ENCODE assay signal across 8 cellular contexts in genomic region chr12:52069410-52070242, GRCh38. TPM values are rescaled to one million over a fixed set of nuclear protein-coding genes. Genes with fewer than 3 reads are reported as not detected.
DNase-seq lines count a peak whose midpoint lies in the region; ATAC-seq and TF ChIP-seq lines count a peak whose summit lies in the region.

A gene with protein sequence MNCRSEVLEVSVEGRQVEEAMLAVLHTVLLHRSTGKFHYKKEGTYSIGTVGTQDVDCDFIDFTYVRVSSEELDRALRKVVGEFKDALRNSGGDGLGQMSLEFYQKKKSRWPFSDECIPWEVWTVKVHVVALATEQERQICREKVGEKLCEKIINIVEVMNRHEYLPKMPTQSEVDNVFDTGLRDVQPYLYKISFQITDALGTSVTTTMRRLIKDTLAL (plus strand): TSS chr12:52069978. CDS start chr12:52073651, 3,673 bp downstream.

- peak within 1 kb of the TSS; percentile 96 for H3K4me3 Mint-ChIP-seq in activated naive CD8-positive, alpha-beta T cell treated with anti-CD3 and anti-CD28 coated beads, Interleukin-2, amount 50 U/mL, for 24 hours
- peak within 1 kb of the TSS; percentile 99 for H3K4me3 Mint-ChIP-seq in type B pancreatic cell

- no peaks in the 10 kb centered on the region for H3K36me3 ChIP-seq in cardiac muscle cell
- no peaks in the 10 kb centered on the region for H3K36me3 ChIP-seq in parathyroid adenoma (ENCODE audit: control insufficient read depth, insufficient read depth, low read length)

- H3K4me2 ChIP-seq in parathyroid adenoma (ENCODE audit: low read length) = peak within 1 kb of the TSS; percentile 76

- H3K79me2 ChIP-seq in parathyroid adenoma = peaks cover 28% of the 10 kb centered on the region

- peaks cover 19% of the 10 kb centered on the region for H3K36me3 Mint-ChIP-seq in activated naive CD8-positive, alpha-beta T cell treated with anti-CD3 and anti-CD28 coated beads, Interleukin-2, amount 50 U/mL, for 24 hours (ENCODE audit: low read depth)
- H3K36me3 Mint-ChIP-seq in type B pancreatic cell = peaks cover 15% of the 10 kb centered on the region

- peak within 1 kb of the TSS; percentile 86 for H3K4me3 ChIP-seq in cardiac muscle cell
- H3K4me3 ChIP-seq in parathyroid adenoma (ENCODE audit: low read depth, low read length) = peak within 1 kb of the TSS; percentile 96

- H3K4me1 Mint-ChIP-seq in activated naive CD8-positive, alpha-beta T cell treated with anti-CD3 and anti-CD28 coated beads, Interleukin-2, amount 50 U/mL, for 24 hours = peaks cover 52% of the 10 kb centered on the region
- peaks cover 42% of the 10 kb centered on the region for H3K4me1 Mint-ChIP-seq in type B pancreatic cell (ENCODE audit: unreplicated experiment)

- H3K4me1 ChIP-seq in cardiac muscle cell (ENCODE audit: low read depth) (peaks cover 7% of the 10 kb centered on the region), parathyroid adenoma (peaks cover 7% of the 10 kb centered on the region)

- H3K27ac ChIP-seq in cardiac muscle cell (peak within 1 kb of the TSS; percentile 95), parathyroid adenoma (peak within 1 kb of the TSS; percentile 95)

- DNase-seq in NCI-H1417 (lab: John Stamatoyannopoulos, UW) (peak; percentile 94 to 98 (median 98)), SW 1271 (lab: John Stamatoyannopoulos, UW) (peak; percentile 85 to 95), cardiac muscle cell (ENCODE audit: low read depth in 1 of 2, low spot score in 1 of 2) (peak; percentile 95 to 97), type B pancreatic cell (ENCODE audit: extremely low spot score, unreplicated experiment) (peak; percentile 90)
- peak; percentile 86 for DNase-seq in activated naive CD8-positive, alpha-beta T cell treated with anti-CD3 and anti-CD28 coated beads, Interleukin-2, amount 50 U/mL, for 24 hours

- no peaks in the 10 kb centered on the region for H3K9me3 Mint-ChIP-seq in activated naive CD8-positive, alpha-beta T cell treated with anti-CD3 and anti-CD28 coated beads, Interleukin-2, amount 50 U/mL, for 24 hours
- H3K9me3 Mint-ChIP-seq in type B pancreatic cell = no peaks in the 10 kb centered on the region

- TF ChIP-seq CTCF in GM12874 (IDR thresholded peaks at IDR 0.05; ENCODE audit: insufficient read depth, low read depth, low read length) (peak; percentile 95), cardiac muscle cell (IDR thresholded peaks at IDR 0.05; ENCODE audit: low read depth, low read length) (peak; percentile 76), parathyroid adenoma (IDR thresholded peaks at IDR 0.05) (peak; percentile 74), type B pancreatic cell (conservative IDR thresholded peaks at IDR 0.05) (peak; percentile 70)

- ATAC-seq in HG02763 (IDR thresholded peaks at IDR 0.05; ENCODE audit: unreplicated experiment) = peak; percentile 95
- peak; percentile 97 for ATAC-seq in activated naive CD8-positive, alpha-beta T cell treated with anti-CD3 and anti-CD28 coated beads, Interleukin-2, amount 50 U/mL, for 24 hours

- H3K9me3 ChIP-seq in cardiac muscle cell (ENCODE audit: low read depth) = no peaks in the 10 kb centered on the region
- no peaks in the 10 kb centered on the region for H3K9me3 ChIP-seq in parathyroid adenoma (ENCODE audit: control insufficient read depth, low read length)

- H2AFZ ChIP-seq in parathyroid adenoma = peak within 1 kb of the TSS; percentile 96

- H3K27ac Mint-ChIP-seq in activated naive CD8-positive, alpha-beta T cell treated with anti-CD3 and anti-CD28 coated beads, Interleukin-2, amount 50 U/mL, for 24 hours = peak within 1 kb of the TSS; percentile 99
- peak within 1 kb of the TSS; percentile 99 for H3K27ac Mint-ChIP-seq in type B pancreatic cell

- peak within 1 kb of the TSS; percentile 68 for H3K9ac ChIP-seq in parathyroid adenoma

- H3K27me3 Mint-ChIP-seq in activated naive CD8-positive, alpha-beta T cell treated with anti-CD3 and anti-CD28 coated beads, Interleukin-2, amount 50 U/mL, for 24 hours = no peaks in the 10 kb centered on the region
- peaks cover 28% of the 10 kb centered on the region for H3K27me3 Mint-ChIP-seq in type B pancreatic cell

- H3K27me3 ChIP-seq in cardiac muscle cell (no peaks in the 10 kb centered on the region), parathyroid adenoma (ENCODE audit: control insufficient read depth, insufficient read depth, low read length) (no peaks in the 10 kb centered on the region)

RNA-seq across cellular contexts. Expression of the gene that starts here (rescaled TPM):
- 37.4 and 39.9 TPM in 2 replicates for total RNA-seq in cardiac muscle cell
- polyA plus RNA-seq in cardiac muscle cell = 32.5 and 36.6 TPM in 2 replicates
- total RNA-seq in type B pancreatic cell (ENCODE audit: low replicate concordance) = 35.7 and 48.7 TPM in 2 replicates

Comparison
In these comparisons a context has a peak if more than half of its experiments do, and no peak if none do; other contexts are left out.
1. Peak in every context shown above with its lines: DNase-seq, ATAC-seq, H3K4me3 ChIP-seq and H3K27ac ChIP-seq.